Comparison of ENCODE assay signal across 1 cellular context in the genomic region with DNA sequence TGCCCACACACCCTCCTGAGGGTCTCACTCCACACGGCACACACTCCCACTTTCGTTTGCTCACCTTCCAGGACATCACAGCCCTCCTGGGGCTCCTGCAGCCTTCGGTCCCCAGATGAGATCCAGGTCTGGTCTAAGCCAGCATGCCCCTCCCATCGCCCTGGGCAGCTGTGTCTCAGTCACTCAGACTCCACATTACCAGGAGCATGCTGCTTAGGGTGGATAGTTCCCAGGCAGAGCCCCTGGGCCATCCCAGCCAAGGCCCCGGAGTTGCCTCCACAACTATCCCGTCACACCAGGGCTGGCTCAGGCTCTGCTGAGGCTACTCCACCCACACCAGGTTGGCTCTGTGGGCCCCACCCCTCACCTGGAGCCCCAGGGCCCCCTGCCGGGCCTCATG.
A peak's percentile ranks its signal among the peaks of the same experiment; 100 is the strongest.
TF ChIP-seq lines count a peak whose summit lies in the region.

No MANE protein-coding gene starts in this region.

TF ChIP-seq in HEK293, 187 proteins besides CTCF, POLR2A, EP300 and RAD21 (continued from another document):
- TF ChIP-seq EGR2 (tag by site-specific recombination; IDR thresholded peaks at IDR 0.05; ENCODE audit: low read depth): 0 out of 2 replicates have a peak, but pooled peaks have one; percentile 1
- TF ChIP-seq GLIS1 (tag by site-specific recombination; IDR thresholded peaks at IDR 0.05): 0 out of 2 replicates have a peak, but pooled peaks have one; percentile 34
